19 cellular contexts compared by ENCODE assay signal in the genomic region with DNA sequence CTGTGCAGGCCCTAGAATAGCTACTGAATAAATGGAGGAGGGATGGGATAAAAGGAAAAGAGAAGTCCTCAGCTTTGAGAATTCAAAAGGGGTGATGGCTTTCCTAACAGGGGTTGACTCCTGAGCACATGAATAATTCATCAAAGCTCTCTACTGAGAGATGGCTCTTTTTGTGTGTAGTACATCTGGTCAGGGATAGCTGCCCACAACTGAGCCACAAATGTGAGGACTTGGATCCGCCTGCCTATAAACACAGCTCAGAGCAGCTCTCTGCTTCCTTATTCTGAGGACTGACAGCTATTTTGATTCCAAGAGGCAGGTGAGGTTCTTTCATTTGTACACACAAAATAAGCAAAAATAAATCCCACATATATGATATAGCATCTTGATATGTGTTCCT.
"Had no signal": no experiment of that assay in that cellular context is flagged by ENCODE, and none has a peak within 500 bp of the region (broad histone marks: within the 10 kb centered on the region; RNA-seq: fewer than 3 reads in every experiment).

No MANE protein-coding gene starts in this region.

- DNase-seq: activated CD4-positive, alpha-beta T cell treated with anti-CD3 and anti-CD28 coated beads for 4 hours; activated CD8-positive, alpha-beta memory T cell treated with anti-CD3 and anti-CD28 coated beads, Interleukin-2, amount 50 U/mL, for 48 hours; activated gamma-delta T cell; activated T-cell treated with anti-CD3 and anti-CD28 coated beads, Interleukin-2, amount 50 U/mL, for 72 hours; amniotic stem cell; erythroblast; left ventricle myocardium inferior; mesenchymal stem cell; ovary; stimulated activated CD4-positive, alpha-beta T cell treated with anti-CD3 and anti-CD28 coated beads, Interleukin-2, amount 100 ng/mL, for 48 hours; trophoblast cell had no signal

- H3K27ac ChIP-seq: gastroesophageal sphincter, left ventricle myocardium inferior had no signal

- H3K9me3 Mint-ChIP-seq: central memory CD8-positive, alpha-beta T cell had no signal

- ATAC-seq: activated T-cell treated with anti-CD3 and anti-CD28 coated beads, Interleukin-2, amount 50 U/mL, for 72 hours; gastroesophageal sphincter; stimulated activated memory B cell treated with anti-CD40 and anti-IgM and Interleukin-4, amounts not matched to agents 10 μg/mL and 1 μg/mL and 100 μg/mL, for 72 hours; WTC11 had no signal

- H3K4me3 Mint-ChIP-seq: activated naive CD8-positive, alpha-beta T cell; activated T-cell treated with anti-CD3 and anti-CD28 coated beads, Interleukin-2, amount 50 U/mL, for 72 hours; brain; central memory CD8-positive, alpha-beta T cell; dendritic cell treated with granulocyte-macrophage colony-stimulating factor and Interleukin-4, amounts not matched to agents 40 ng/mL and 50 ng/mL, for 4 days; stimulated activated memory B cell treated with anti-CD40 and anti-IgM and Interleukin-4, amounts not matched to agents 10 μg/mL and 1 μg/mL and 100 μg/mL, for 72 hours; T-helper 1 cell treated with Interleukin-12 subunit alpha and Interleukin-12 subunit beta and Interleukin-4 antibody, amounts not matched to agents 30 μg/mL and 1 μg/mL, for 36 hours; WTC11 had no signal

- H3K27ac Mint-ChIP-seq: activated naive CD8-positive, alpha-beta T cell; activated T-cell treated with anti-CD3 and anti-CD28 coated beads, Interleukin-2, amount 50 U/mL, for 72 hours; dendritic cell treated with granulocyte-macrophage colony-stimulating factor and Interleukin-4, amounts not matched to agents 40 ng/mL and 50 ng/mL, for 4 days; stimulated activated memory B cell treated with anti-CD40 and anti-IgM and Interleukin-4, amounts not matched to agents 10 μg/mL and 1 μg/mL and 100 μg/mL, for 72 hours; T-helper 1 cell treated with Interleukin-12 subunit alpha and Interleukin-12 subunit beta and Interleukin-4 antibody, amounts not matched to agents 30 μg/mL and 1 μg/mL, for 36 hours; WTC11 had no signal

- H3K27me3 Mint-ChIP-seq: activated naive CD8-positive, alpha-beta T cell; brain; dendritic cell treated with granulocyte-macrophage colony-stimulating factor and Interleukin-4, amounts not matched to agents 40 ng/mL and 50 ng/mL, for 4 days; stimulated activated memory B cell treated with anti-CD40 and anti-IgM and Interleukin-4, amounts not matched to agents 10 μg/mL and 1 μg/mL and 100 μg/mL, for 72 hours had no signal

- H3K4me1 Mint-ChIP-seq: central memory CD8-positive, alpha-beta T cell; WTC11 had no signal
